In genomic region chr16:995087-995486, GRCh38 we compare ENCODE assay signal across 1 cellular context.
TF ChIP-seq lines count a peak whose summit lies in the region.

No MANE protein-coding gene starts in this region.

TF ChIP-seq in IMR-90, 13 proteins besides CTCF, POLR2A, EP300 and RAD21 (continued from another document):
- TF ChIP-seq MXI1 (IDR thresholded peaks at IDR 0.05; ENCODE audit: borderline replicate concordance, low read depth, low read length) (no peak), ELK1 (IDR thresholded peaks at IDR 0.05; ENCODE audit: borderline replicate concordance, low read depth, low read length) (no peak), BHLHE40 (IDR thresholded peaks at IDR 0.05; ENCODE audit: low read depth, low read length) (no peak), CEBPB (IDR thresholded peaks at IDR 0.05; ENCODE audit: low read depth, low read length) (no peak), USF2 (IDR thresholded peaks at IDR 0.05; ENCODE audit: low read depth, low read length) (no peak), SMC3 (IDR thresholded peaks at IDR 0.05; ENCODE audit: low read depth, low read length) (no peak), RFX5 (IDR thresholded peaks at IDR 0.05; ENCODE audit: low read depth, low read length) (no peak), MAZ (IDR thresholded peaks at IDR 0.05; ENCODE audit: borderline replicate concordance, low read depth, low read length) (no peak), NFE2L2 (IDR thresholded peaks at IDR 0.05; ENCODE audit: low read depth, low read length) (no peak), MAFK (IDR thresholded peaks at IDR 0.05; ENCODE audit: low read depth, low read length) (no peak), RCOR1 (IDR thresholded peaks at IDR 0.05; ENCODE audit: insufficient replicate concordance, low read length) (no peak)
